In the genomic region with DNA sequence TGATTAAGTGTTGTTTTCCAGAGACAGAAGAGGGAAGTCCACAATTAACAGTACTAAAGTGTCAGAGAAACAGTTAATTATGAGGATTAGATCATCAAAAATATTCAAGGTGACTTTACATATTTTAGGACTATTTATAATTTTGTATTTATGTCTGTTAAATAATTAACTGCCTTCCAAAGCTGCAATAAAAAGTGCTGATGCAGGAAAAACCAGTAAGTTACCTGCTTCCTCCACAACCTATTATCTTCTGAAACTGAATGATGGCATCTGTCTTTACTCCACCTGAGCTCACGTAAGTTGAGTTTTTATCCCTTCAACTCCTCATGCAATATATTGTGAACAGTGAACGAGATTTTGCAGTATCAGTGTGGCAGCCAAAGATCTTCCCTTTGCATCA, we compare ENCODE assay signal across 6 cellular contexts.
"Had no signal": no experiment of that assay in that cellular context is flagged by ENCODE, and none has a peak within 500 bp of the region (broad histone marks: within the 10 kb centered on the region; RNA-seq: fewer than 3 reads in every experiment).

No MANE protein-coding gene starts in this region.

- H3K9ac ChIP-seq: KMS-11 had no signal

- H3K27ac ChIP-seq: KMS-11 had no signal

- H3K4me2 ChIP-seq: GM23338, KMS-11 had no signal

- H2AFZ ChIP-seq: GM23338 had no signal

- H3K4me3 ChIP-seq: GM23338 had no signal

- FAIRE-seq: HTR-8/SVneo had no signal

- ATAC-seq: GM23338 had no signal

- DNase-seq: H9, HCEC 1CT, KBM-7 had no signal
